19 cellular contexts compared by ENCODE assay signal in the genomic region with DNA sequence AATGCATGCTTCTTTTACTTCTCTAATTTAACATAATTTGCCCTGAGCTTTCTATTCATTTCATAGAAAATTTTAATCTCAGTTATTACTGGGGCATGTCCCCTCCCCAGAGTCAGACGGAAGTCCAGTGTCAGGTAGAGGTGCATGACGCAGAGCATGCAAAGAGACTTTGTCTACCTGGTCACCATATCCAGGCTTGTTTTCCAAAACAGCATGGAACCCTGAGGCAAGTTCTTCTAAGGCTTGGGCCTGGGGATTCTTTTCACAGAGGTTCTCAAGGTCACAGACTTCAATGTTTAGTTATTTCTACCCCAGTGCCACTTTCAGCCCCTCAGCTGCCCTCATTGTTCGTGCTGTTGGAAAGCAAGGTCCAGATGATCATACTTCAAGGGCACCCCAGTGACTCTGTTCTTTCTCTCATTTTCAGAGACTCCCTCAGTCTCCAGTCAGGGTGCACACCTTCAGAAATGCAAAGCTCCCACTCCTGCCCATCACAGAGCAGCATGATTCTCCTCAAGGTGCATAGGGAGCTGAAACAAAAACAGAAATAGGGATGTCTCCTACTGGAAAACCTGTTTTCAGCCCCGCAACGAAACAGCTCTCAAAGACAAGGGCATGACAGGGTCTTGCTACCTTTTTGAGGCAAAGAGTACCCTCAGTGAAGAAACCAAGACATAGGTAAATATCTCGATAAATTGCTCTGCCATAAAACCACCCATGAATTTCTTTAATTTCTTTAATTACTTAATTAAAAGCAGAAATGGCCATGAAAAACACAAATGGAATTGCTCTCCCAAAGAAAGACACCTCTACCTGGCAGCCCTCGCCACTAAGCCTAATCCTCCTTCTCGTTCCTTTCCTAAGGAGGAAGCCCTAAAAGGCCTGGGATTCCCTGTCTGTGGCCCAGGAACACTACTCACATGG. TPM values are rescaled to one million over a fixed set of nuclear protein-coding genes. Genes with fewer than 3 reads are reported as not detected.
DNase-seq lines count a peak whose midpoint lies in the region; ATAC-seq and TF ChIP-seq lines count a peak whose summit lies in the region.
"Had no signal": no experiment of that assay in that cellular context is flagged by ENCODE, and none has a peak within 500 bp of the region (broad histone marks: within the 10 kb centered on the region; RNA-seq: fewer than 3 reads in every experiment).

No MANE protein-coding gene starts in this region.

- H3K9me3 ChIP-seq in left lung, result no peaks in the 10 kb centered on the region
- H3K9me3 ChIP-seq in upper lobe of right lung, result no peaks in the 10 kb centered on the region
- H3K9me3 ChIP-seq: colonic mucosa, MG63 had no signal

- H3K4me3 ChIP-seq in left lung (no peak overlapping the region), upper lobe of right lung (no peak overlapping the region)
- H3K4me3 ChIP-seq: colonic mucosa, heart left ventricle, MG63 had no signal

- H3K4me1 ChIP-seq in left lung (no peaks in the 10 kb centered on the region), upper lobe of right lung (peaks cover 10% of the 10 kb centered on the region)
- H3K4me1 ChIP-seq: colonic mucosa had no signal

- no peak overlapping the region for H3K4me3 Mint-ChIP-seq in osteocyte (ENCODE audit: unreplicated experiment)
- H3K4me3 Mint-ChIP-seq: activated naive CD8-positive, alpha-beta T cell treated with anti-CD3 and anti-CD28 coated beads, Interleukin-2, amount 10 ng/mL, durations not matched to agents 7 days and 5 days; neural crest cell; stimulated activated naive CD8-positive, alpha-beta T cell treated with anti-CD3 and anti-CD28 coated beads, Interleukin-15, Interleukin-2, amounts not matched to agents 100 ng/mL and 50 ng/mL, for 24 hours had no signal

- H3K27me3 ChIP-seq in left lung (no peaks in the 10 kb centered on the region), upper lobe of right lung (no peaks in the 10 kb centered on the region)
- H3K27me3 ChIP-seq: colonic mucosa, heart left ventricle, MG63 had no signal

- peaks cover 52% of the 10 kb centered on the region for H3K4me1 Mint-ChIP-seq in osteocyte (ENCODE audit: unreplicated experiment)

- intact Hi-C loops in left lung (cut with DNase I), result no loop called here
- intact Hi-C loops in upper lobe of right lung (cut with DNase I), result no loop called here

- ATAC-seq in left lung (no peak), upper lobe of right lung (no peak)
- ATAC-seq: left colon had no signal

- H3K9me3 Mint-ChIP-seq in osteocyte (ENCODE audit: unreplicated experiment), result no peaks in the 10 kb centered on the region
- H3K9me3 Mint-ChIP-seq: activated naive CD8-positive, alpha-beta T cell treated with anti-CD3 and anti-CD28 coated beads, Interleukin-2, amount 10 ng/mL, durations not matched to agents 7 days and 5 days; stimulated activated naive CD8-positive, alpha-beta T cell treated with anti-CD3 and anti-CD28 coated beads, Interleukin-15, Interleukin-2, amounts not matched to agents 100 ng/mL and 50 ng/mL, for 24 hours had no signal

- H3K36me3 ChIP-seq in left lung (no peaks in the 10 kb centered on the region), upper lobe of right lung (no peaks in the 10 kb centered on the region)
- H3K36me3 ChIP-seq: colonic mucosa, heart left ventricle, MG63 had no signal

- DNase-seq in left lung (no peak), osteocyte (ENCODE audit: extremely low spot score, unreplicated experiment) (no peak), upper lobe of right lung (no peak), foreskin melanocyte (no peak), NCI-H1048 (lab: John Stamatoyannopoulos, UW) (no peak), ecto neural progenitor cell (ENCODE audit: low spot score) (no peak)
- DNase-seq: activated effector memory CD4-positive, alpha-beta T cell treated with Interleukin-2 at 50 U/mL for 16 hours; activated naive CD8-positive, alpha-beta T cell treated with anti-CD3 and anti-CD28 coated beads, Interleukin-2, amount 10 ng/mL, durations not matched to agents 7 days and 5 days; colonic mucosa; left colon; NCI-H1436; stimulated activated CD4-positive, alpha-beta T cell treated with anti-CD3 and anti-CD28 coated beads, Interleukin-12 subunit alpha, Interleukin-12 subunit beta, amount 100 ng/mL, for 4 hours; stimulated activated CD4-positive, alpha-beta T cell treated with anti-CD3 and anti-CD28 coated beads, Interleukin-4, amount 100 ng/mL, for 4 hours had no signal

- H3K27ac Mint-ChIP-seq in osteocyte (ENCODE audit: unreplicated experiment), result peak overlapping the region; percentile 87
- H3K27ac Mint-ChIP-seq: activated naive CD8-positive, alpha-beta T cell treated with anti-CD3 and anti-CD28 coated beads, Interleukin-2, amount 10 ng/mL, durations not matched to agents 7 days and 5 days; stimulated activated naive CD8-positive, alpha-beta T cell treated with anti-CD3 and anti-CD28 coated beads, Interleukin-15, Interleukin-2, amounts not matched to agents 100 ng/mL and 50 ng/mL, for 24 hours had no signal

- H3K27me3 Mint-ChIP-seq in osteocyte (ENCODE audit: unreplicated experiment), result no peaks in the 10 kb centered on the region

- peak overlapping the region; percentile 40; the same call in 1 of the 2 replicates for H3K27ac ChIP-seq in VCaP
- peak overlapping the region; percentile 63 to 67 for H3K27ac ChIP-seq in left lung
- peak overlapping the region; percentile 63 for H3K27ac ChIP-seq in upper lobe of right lung
- H3K27ac ChIP-seq: colonic mucosa, heart left ventricle had no signal

- no peak for TF ChIP-seq CTCF in VCaP (conservative IDR thresholded peaks at IDR 0.05)
- no peak for TF ChIP-seq CTCF in left lung (IDR thresholded peaks at IDR 0.05)
- TF ChIP-seq CTCF in osteocyte (IDR thresholded peaks at IDR 0.05), result no peak
- TF ChIP-seq CTCF in upper lobe of right lung (IDR thresholded peaks at IDR 0.05), result no peak

- H3K36me3 Mint-ChIP-seq in osteocyte (ENCODE audit: unreplicated experiment), result no peaks in the 10 kb centered on the region
- H3K36me3 Mint-ChIP-seq: activated naive CD8-positive, alpha-beta T cell treated with anti-CD3 and anti-CD28 coated beads, Interleukin-2, amount 10 ng/mL, durations not matched to agents 7 days and 5 days had no signal

RNA-seq across cellular contexts. Expression of a gene that starts 9.5 kb away (rescaled TPM):
- total RNA-seq in left lung (10 to 100 TPM; 23.2 to 54.7 TPM), osteocyte (30.7 and 33.5 TPM in 2 replicates), upper lobe of right lung (41.9 TPM)
- total RNA-seq: activated naive CD8-positive, alpha-beta T cell treated with anti-CD3 and anti-CD28 coated beads, Interleukin-2, amount 10 ng/mL, durations not matched to agents 7 days and 5 days; T-helper 2 cell treated with Interferon-gamma antibody and Interleukin-4, amounts not matched to agents 100 ng/mL and 5 ng/mL, for 36 hours had no signal
